Comparison of ENCODE assay signal across 1 cellular context in the genomic region with DNA sequence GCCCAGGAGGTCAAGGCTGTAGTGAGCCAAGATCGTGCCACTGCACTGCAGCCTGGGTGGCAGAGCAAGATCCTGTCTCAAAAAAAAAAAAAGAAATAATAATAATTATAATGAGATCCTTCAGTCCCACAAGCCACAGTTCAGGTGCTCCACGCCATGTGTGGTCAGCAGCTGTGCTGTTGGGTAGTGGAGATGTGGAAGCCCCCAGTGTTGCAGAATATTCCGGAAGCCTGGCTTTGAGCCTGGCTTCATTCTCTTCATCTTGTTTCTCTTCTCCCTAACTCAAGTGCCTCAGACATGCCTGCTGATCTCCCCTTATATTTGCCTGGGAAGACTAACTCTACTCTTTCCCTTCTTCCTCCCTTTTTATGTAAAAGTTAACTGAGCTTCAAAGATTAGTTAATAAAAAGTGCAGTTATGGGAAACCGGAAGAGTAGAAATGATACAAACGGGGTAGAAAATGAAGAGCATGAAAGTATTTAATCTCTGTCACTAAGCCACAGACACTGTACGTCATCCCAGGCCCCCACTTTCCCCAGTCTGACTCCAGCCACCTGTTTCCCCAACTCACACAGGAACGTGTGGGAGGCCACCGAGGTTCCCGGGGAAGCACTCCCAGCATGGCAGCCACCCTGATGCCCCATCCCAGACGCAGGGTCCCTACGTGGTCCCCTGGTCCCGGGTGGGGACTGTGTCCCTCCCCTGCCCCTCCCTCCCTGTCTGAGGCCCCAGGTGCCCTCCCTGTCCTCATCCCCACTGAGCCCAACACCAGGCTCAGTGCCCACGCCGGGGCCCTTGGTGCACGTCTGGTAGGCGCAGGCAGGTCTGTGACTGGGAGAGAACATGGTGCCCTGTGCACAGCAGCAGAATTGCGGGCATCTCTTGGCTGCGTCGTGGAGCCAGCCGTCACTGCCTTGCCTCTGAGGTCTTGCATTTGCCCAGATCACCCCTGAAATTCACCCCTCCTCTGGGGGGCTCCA.
TF ChIP-seq lines count a peak whose summit lies in the region.

No MANE protein-coding gene starts in this region.

TF ChIP-seq in WTC11, 78 proteins besides CTCF, POLR2A, EP300 and RAD21:
- TF ChIP-seq, protein P1, sequence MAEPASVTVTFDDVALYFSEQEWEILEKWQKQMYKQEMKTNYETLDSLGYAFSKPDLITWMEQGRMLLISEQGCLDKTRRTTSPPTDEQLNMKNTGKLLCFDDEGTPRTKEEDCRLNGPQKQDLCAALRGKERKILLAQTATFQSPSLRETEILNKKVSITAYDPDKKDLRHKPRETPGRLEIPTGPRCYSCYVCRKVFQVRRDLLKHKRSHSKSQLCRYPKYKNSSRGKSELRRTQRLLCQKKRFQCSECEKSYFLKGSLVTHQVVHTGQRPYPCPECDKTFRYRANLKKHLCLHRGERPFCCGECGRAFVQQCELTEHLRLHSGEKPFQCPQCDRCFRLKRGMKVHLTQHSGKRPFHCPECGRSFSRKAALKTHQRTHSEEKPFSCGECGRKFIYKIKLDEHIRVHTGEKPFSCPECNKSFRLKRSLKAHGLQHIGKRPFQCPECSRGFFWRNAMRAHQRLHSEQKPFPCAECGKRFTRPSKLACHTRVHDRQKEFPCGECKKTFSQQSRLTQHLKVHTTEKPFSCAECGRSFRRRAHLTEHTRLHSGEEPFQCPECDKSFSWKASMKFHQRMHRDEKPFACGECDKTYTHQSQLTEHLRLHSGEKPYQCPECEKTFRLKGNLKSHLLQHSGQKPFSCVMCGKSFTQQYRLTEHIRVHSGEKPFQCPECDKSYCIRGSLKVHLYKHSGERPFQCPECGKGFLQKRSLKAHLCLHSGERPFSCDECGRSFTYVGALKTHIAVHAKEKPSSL (CRISPR knock-in tag; conservative IDR thresholded peaks at IDR 0.05) = no peak
- TF ChIP-seq, protein P2, sequence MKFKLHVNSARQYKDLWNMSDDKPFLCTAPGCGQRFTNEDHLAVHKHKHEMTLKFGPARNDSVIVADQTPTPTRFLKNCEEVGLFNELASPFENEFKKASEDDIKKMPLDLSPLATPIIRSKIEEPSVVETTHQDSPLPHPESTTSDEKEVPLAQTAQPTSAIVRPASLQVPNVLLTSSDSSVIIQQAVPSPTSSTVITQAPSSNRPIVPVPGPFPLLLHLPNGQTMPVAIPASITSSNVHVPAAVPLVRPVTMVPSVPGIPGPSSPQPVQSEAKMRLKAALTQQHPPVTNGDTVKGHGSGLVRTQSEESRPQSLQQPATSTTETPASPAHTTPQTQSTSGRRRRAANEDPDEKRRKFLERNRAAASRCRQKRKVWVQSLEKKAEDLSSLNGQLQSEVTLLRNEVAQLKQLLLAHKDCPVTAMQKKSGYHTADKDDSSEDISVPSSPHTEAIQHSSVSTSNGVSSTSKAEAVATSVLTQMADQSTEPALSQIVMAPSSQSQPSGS (CRISPR knock-in tag; IDR thresholded peaks at IDR 0.05; ENCODE audit: borderline replicate concordance, low read depth) = no peak
- no peak for TF ChIP-seq TP53 (CRISPR knock-in tag; IDR thresholded peaks at IDR 0.05)
